ENCODE assay signal across 16 cellular contexts in genomic region chr16:12758031-12758669, GRCh38. TPM values are rescaled to one million over a fixed set of nuclear protein-coding genes. Genes with fewer than 3 reads are reported as not detected.
DNase-seq lines count a peak whose midpoint lies in the region; ATAC-seq and TF ChIP-seq lines count a peak whose summit lies in the region.
"Had no signal": no experiment of that assay in that cellular context is flagged by ENCODE, and none has a peak within 500 bp of the region (broad histone marks: within the 10 kb centered on the region; RNA-seq: fewer than 3 reads in every experiment).

No MANE protein-coding gene starts in this region.

- 34% methylated on average over 5 of the region's 5 CpGs for WGBS in SK-N-SH (ENCODE audit: low lambda C conversion rate)

- no peaks in the 10 kb centered on the region for H3F3A ChIP-seq in SK-N-SH (replicated peaks; ENCODE audit: insufficient read depth)

- H3K4me2 ChIP-seq in SK-N-SH, result no peak overlapping the region

- TF ChIP-seq CTCF in SK-N-SH (IDR thresholded peaks at IDR 0.05) (no peak), fibroblast of pulmonary artery (IDR thresholded peaks at IDR 0.05; ENCODE audit: low read length, missing control alignments) (no peak)

- H4K20me1 ChIP-seq in SK-N-SH (ENCODE audit: insufficient read depth), result no peaks in the 10 kb centered on the region

- POLR2A ChIA-PET in SK-N-SH (lab: Yijun Ruan, JAX), result interaction anchor here (0.6 to 1.0 kb wide), 3 partner anchors 30 to 554 kb away, joined by 3 to 6 read pairs (median 5); partner anchors contain the start of gene CPPED1

- H2AFZ ChIP-seq in SK-N-SH (ENCODE audit: low read depth), result no peak overlapping the region

- no peaks in the 10 kb centered on the region for H3K9me2 ChIP-seq in SK-N-SH

- H3K4me3 ChIP-seq in SK-N-SH (ENCODE audit: low read depth in 2 of 2, low read length in 1 of 2) (no peak overlapping the region), fibroblast of pulmonary artery (replicated peaks; ENCODE audit: low read depth, low read length) (no peak overlapping the region)
- H3K4me3 ChIP-seq: SK-N-MC had no signal

- H3K9ac ChIP-seq in SK-N-SH, result no peak overlapping the region

- no peaks in the 10 kb centered on the region for H3K27me3 ChIP-seq in SK-N-SH (ENCODE audit: insufficient read depth)

- peak; percentile 42 for TF ChIP-seq RAD21 in SK-N-SH (IDR thresholded peaks at IDR 0.05; ENCODE audit: low read length)

- H3K36me3 ChIP-seq in SK-N-SH (replicated peaks in 1 of 2; ENCODE audit: control insufficient read depth in 1 of 2, insufficient read depth in 2 of 2, low read length in 1 of 2), result peaks cover 0 to 5% of the 10 kb centered on the region in 2 experiments

- TF ChIP-seq EP300 in SK-N-SH (IDR thresholded peaks at IDR 0.05; ENCODE audit: borderline replicate concordance in 1 of 2, low read depth in 1 of 2, low read length in 1 of 2), result peak in 1 of 2 experiments; percentile 97; a peak in 2 of 4 replicates

- H3K79me2 ChIP-seq in SK-N-SH (ENCODE audit: insufficient read depth), result peaks cover 3% of the 10 kb centered on the region; the same call in 1 of the 2 replicates

- CTCF ChIA-PET in SK-N-SH (lab: Yijun Ruan, JAX), result interaction anchor here (1.0 to 1.2 kb wide), 2 partner anchors 9 to 185 kb away, joined by 4 read pairs; no protein-coding TSS in a partner anchor

- peak; percentile 26 for DNase-seq in Daoy (ENCODE audit: low read depth)
- peak; percentile 72 for DNase-seq in SK-N-SH
- peak; percentile 25 for DNase-seq in fibroblast of pulmonary artery (ENCODE audit: low read depth)
- DNase-seq in pons (ENCODE audit: low spot score), result peak; percentile 73
- no peak for DNase-seq in activated CD4-positive, alpha-beta T cell treated with anti-CD3 and anti-CD28 coated beads for 48 hours
- DNase-seq in activated effector memory CD4-positive, alpha-beta T cell treated with anti-CD3 and anti-CD28 coated beads, Interleukin-2, amount 50 U/mL, for 16 hours, result no peak
- DNase-seq in LoVo (ENCODE audit: low spot score), result no peak
- DNase-seq: activated T-cell treated with anti-CD3 and anti-CD28 coated beads, Interleukin-2, amount 50 U/mL, for 72 hours; left cardiac atrium; MV-4-11; NCI-H748 treated with DMSO at 0.1 percent for 48 hours; posterior cingulate gyrus; stimulated activated naive CD8-positive, alpha-beta T cell treated with anti-CD3 and anti-CD28 coated beads, Interleukin-15, Interleukin-2, amounts not matched to agents 100 U/mL and 50 U/mL, for 24 hours had no signal

- peaks cover 0 to 41% of the 10 kb centered on the region in 2 experiments; a peak in 2 of 4 replicates for H3K4me1 ChIP-seq in SK-N-SH (ENCODE audit: control insufficient read depth in 1 of 2, insufficient read depth in 2 of 2, low read depth in 1 of 2, low read length in 1 of 2)

- H3K27ac ChIP-seq in SK-N-SH (ENCODE audit: low read depth in 2 of 2, low read length in 1 of 2), result peak overlapping the region; percentile 25 to 93; a peak in 3 of 4 replicates
- H3K27ac ChIP-seq: SK-N-MC had no signal

- no peaks in the 10 kb centered on the region for H3K9me3 ChIP-seq in SK-N-SH

- no peak for ATAC-seq in HG03571 (IDR thresholded peaks at IDR 0.05; ENCODE audit: unreplicated experiment)
- ATAC-seq: activated CD4-positive, CD25-positive, alpha-beta regulatory T cell treated with anti-CD3 and anti-CD28 coated beads, Interleukin-2, amount 50 U/mL, for 24 hours; activated T-cell treated with anti-CD3 and anti-CD28 coated beads, Interleukin-2, amount 50 U/mL, for 72 hours; stimulated activated naive CD8-positive, alpha-beta T cell treated with anti-CD3 and anti-CD28 coated beads, Interleukin-15, Interleukin-2, amounts not matched to agents 100 U/mL and 50 U/mL, for 24 hours had no signal

TF ChIP-seq in SK-N-SH, 30 proteins besides CTCF, POLR2A, EP300 and RAD21:
- TF ChIP-seq FOXJ3 (CRISPR knock-in tag; IDR thresholded peaks at IDR 0.05), result peak; percentile 81; the same call in 1 of the 2 replicates
- TF ChIP-seq TEAD4 (IDR thresholded peaks at IDR 0.05; ENCODE audit: borderline replicate concordance, insufficient read depth), result peak; percentile 26; the same call in 1 of the 2 replicates
- TF ChIP-seq GATA2 (CRISPR knock-in tag; IDR thresholded peaks at IDR 0.05), result peak; percentile 100
- TF ChIP-seq, protein P1, sequence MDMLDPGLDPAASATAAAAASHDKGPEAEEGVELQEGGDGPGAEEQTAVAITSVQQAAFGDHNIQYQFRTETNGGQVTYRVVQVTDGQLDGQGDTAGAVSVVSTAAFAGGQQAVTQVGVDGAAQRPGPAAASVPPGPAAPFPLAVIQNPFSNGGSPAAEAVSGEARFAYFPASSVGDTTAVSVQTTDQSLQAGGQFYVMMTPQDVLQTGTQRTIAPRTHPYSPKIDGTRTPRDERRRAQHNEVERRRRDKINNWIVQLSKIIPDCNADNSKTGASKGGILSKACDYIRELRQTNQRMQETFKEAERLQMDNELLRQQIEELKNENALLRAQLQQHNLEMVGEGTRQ (IDR thresholded peaks at IDR 0.05; ENCODE audit: borderline replicate concordance, low read depth, low read length), result no peak
- TF ChIP-seq NFIC (IDR thresholded peaks at IDR 0.05; ENCODE audit: borderline replicate concordance), result no peak
- peak; percentile 76; the same call in 1 of the 2 replicates for TF ChIP-seq MXI1 (IDR thresholded peaks at IDR 0.05; ENCODE audit: low read depth, low read length)
- peak; percentile 90 for TF ChIP-seq CHD2 (IDR thresholded peaks at IDR 0.05; ENCODE audit: low read length, partially characterized antibody)
- TF ChIP-seq, protein P2, sequence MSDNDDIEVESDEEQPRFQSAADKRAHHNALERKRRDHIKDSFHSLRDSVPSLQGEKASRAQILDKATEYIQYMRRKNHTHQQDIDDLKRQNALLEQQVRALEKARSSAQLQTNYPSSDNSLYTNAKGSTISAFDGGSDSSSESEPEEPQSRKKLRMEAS (IDR thresholded peaks at IDR 0.05; ENCODE audit: low read depth), result no peak
- 0 out of 2 replicates have a peak, but pooled peaks have one; percentile 8 for TF ChIP-seq RFX5 (IDR thresholded peaks at IDR 0.05; ENCODE audit: low read length)
- TF ChIP-seq RCOR1 (IDR thresholded peaks at IDR 0.05; ENCODE audit: low read length), result peak; percentile 99
- peak; percentile 46 for TF ChIP-seq TCF12 (IDR thresholded peaks at IDR 0.05)
- no peak for TF ChIP-seq YY1 (IDR thresholded peaks at IDR 0.05; ENCODE audit: low read depth)
- TF ChIP-seq, protein P3, sequence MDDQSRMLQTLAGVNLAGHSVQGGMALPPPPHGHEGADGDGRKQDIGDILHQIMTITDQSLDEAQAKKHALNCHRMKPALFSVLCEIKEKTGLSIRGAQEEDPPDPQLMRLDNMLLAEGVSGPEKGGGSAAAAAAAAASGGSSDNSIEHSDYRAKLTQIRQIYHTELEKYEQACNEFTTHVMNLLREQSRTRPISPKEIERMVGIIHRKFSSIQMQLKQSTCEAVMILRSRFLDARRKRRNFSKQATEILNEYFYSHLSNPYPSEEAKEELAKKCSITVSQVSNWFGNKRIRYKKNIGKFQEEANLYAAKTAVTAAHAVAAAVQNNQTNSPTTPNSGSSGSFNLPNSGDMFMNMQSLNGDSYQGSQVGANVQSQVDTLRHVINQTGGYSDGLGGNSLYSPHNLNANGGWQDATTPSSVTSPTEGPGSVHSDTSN (IDR thresholded peaks at IDR 0.05), result peak; percentile 60

RNA-seq across cellular contexts. Expression of gene CPPED1, which starts 45.5 kb away (rescaled TPM):
- 8.0 and 10.4 TPM in 2 replicates for total RNA-seq in Daoy (2014; rRNA removed; shearing (Covaris generic))
- polyA plus RNA-seq in SK-N-SH (2012; rRNA removed), result 11.9 and 13.9 TPM in 2 replicates
- 14.9 and 15.0 TPM in 2 replicates for polyA plus RNA-seq in SK-N-SH (2012; cell fraction: cytosol; rRNA removed)
- 9.7 and 11.9 TPM in 2 replicates for polyA plus RNA-seq in SK-N-SH (2012; cell fraction: nucleus; rRNA removed)

Comparison
In these comparisons a context has a peak if more than half of its experiments do, and no peak if none do; other contexts are left out.
1. DNase-seq: peak in Daoy (single experiment), SK-N-SH (single experiment), fibroblast of pulmonary artery (single experiment) and pons (single experiment); none in activated CD4-positive, alpha-beta T cell treated with anti-CD3 and anti-CD28 coated beads for 48 hours (single experiment), activated effector memory CD4-positive, alpha-beta T cell treated with anti-CD3 and anti-CD28 coated beads, Interleukin-2, amount 50 U/mL, for 16 hours (single experiment) and LoVo (single experiment).